Comparison of ENCODE assay signal across 1 cellular context in the genomic region with DNA sequence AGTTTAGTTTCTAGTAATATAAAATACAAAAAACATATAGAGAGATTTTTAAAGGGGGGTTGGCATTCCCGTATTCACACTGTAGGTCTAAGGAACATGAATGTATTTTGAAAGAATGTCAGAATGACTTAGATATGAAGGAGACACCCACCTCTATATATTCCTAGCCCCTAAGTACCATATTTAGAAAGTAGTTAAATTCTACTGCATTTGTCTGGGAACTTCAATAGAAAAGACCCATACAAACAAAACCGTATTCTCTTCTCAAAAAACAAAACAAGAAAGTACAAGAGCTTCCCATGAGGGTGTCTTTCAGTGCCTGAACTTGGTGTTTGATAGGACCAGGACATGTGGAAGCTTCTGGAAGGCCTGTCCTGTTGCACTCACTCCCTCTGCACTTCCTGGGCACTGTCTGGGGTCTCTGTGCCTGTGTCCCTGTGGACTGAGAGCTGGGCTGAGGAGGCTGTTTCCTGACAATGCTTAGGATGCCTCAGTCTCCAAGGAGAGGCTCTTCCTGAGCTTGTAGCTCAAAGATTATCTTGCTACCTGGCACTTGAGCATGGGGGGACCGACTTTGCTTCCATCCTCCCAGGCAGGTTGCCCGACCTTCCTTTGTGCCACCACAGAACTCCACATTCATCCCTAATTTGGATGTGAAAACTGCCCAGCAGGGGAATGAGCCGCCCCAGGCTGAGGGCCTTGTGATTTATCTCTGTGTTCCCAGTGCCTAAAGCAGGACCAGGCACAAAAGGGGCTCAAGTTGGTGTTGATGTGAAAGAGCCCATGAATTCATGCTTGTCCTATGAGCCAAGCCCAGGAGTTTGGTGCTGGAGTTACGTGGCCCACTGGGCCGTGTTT.
TF ChIP-seq lines count a peak whose summit lies in the region.

No MANE protein-coding gene starts in this region.

TF ChIP-seq in GM12878, 131 proteins besides CTCF, POLR2A, EP300 and RAD21:
- TF ChIP-seq CHD2 (IDR thresholded peaks at IDR 0.05; ENCODE audit: borderline replicate concordance, low read depth, low read length) (no peak), NFIC (IDR thresholded peaks at IDR 0.05; ENCODE audit: low read depth, low read length) (peak; percentile 11; the same call in 1 of the 2 replicates)
